In the genomic region with DNA sequence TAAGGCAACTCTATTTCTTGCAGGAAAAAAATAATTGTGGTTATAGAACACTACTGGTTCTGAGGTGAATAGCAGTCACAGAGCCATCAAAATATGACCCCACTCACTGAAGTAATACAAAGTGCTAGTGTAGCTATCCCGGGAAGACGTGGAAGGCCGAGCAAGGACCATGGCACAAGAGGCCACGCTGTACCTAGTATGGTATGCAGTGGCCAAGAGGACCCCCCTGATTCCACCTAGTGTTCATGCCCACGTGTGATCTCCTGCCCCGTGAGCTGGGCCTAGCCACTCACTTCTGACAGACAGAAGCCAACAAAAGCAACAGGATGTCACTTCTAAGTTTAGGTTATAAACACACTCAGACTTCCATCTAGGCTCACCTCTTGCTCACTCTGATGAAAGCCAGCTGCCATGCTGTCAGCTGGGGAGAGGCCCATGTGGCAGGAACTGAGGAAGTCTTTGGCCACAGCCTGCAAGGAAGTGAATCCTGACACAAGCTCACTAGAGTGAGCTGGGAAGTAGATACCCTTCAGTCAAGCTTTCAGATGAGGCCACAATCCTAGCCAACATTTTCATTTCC, we compare ENCODE assay signal across 2 cellular contexts.
TF ChIP-seq lines count a peak whose summit lies in the region.

No MANE protein-coding gene starts in this region.

TF ChIP-seq in GM23338, 12 proteins besides CTCF, POLR2A, EP300 and RAD21 (continued from another document and continues in another):
- TF ChIP-seq, protein P1, sequence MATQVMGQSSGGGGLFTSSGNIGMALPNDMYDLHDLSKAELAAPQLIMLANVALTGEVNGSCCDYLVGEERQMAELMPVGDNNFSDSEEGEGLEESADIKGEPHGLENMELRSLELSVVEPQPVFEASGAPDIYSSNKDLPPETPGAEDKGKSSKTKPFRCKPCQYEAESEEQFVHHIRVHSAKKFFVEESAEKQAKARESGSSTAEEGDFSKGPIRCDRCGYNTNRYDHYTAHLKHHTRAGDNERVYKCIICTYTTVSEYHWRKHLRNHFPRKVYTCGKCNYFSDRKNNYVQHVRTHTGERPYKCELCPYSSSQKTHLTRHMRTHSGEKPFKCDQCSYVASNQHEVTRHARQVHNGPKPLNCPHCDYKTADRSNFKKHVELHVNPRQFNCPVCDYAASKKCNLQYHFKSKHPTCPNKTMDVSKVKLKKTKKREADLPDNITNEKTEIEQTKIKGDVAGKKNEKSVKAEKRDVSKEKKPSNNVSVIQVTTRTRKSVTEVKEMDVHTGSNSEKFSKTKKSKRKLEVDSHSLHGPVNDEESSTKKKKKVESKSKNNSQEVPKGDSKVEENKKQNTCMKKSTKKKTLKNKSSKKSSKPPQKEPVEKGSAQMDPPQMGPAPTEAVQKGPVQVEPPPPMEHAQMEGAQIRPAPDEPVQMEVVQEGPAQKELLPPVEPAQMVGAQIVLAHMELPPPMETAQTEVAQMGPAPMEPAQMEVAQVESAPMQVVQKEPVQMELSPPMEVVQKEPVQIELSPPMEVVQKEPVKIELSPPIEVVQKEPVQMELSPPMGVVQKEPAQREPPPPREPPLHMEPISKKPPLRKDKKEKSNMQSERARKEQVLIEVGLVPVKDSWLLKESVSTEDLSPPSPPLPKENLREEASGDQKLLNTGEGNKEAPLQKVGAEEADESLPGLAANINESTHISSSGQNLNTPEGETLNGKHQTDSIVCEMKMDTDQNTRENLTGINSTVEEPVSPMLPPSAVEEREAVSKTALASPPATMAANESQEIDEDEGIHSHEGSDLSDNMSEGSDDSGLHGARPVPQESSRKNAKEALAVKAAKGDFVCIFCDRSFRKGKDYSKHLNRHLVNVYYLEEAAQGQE (IDR thresholded peaks at IDR 0.05; ENCODE audit: unreplicated experiment), result no peak
- TF ChIP-seq, protein P2, sequence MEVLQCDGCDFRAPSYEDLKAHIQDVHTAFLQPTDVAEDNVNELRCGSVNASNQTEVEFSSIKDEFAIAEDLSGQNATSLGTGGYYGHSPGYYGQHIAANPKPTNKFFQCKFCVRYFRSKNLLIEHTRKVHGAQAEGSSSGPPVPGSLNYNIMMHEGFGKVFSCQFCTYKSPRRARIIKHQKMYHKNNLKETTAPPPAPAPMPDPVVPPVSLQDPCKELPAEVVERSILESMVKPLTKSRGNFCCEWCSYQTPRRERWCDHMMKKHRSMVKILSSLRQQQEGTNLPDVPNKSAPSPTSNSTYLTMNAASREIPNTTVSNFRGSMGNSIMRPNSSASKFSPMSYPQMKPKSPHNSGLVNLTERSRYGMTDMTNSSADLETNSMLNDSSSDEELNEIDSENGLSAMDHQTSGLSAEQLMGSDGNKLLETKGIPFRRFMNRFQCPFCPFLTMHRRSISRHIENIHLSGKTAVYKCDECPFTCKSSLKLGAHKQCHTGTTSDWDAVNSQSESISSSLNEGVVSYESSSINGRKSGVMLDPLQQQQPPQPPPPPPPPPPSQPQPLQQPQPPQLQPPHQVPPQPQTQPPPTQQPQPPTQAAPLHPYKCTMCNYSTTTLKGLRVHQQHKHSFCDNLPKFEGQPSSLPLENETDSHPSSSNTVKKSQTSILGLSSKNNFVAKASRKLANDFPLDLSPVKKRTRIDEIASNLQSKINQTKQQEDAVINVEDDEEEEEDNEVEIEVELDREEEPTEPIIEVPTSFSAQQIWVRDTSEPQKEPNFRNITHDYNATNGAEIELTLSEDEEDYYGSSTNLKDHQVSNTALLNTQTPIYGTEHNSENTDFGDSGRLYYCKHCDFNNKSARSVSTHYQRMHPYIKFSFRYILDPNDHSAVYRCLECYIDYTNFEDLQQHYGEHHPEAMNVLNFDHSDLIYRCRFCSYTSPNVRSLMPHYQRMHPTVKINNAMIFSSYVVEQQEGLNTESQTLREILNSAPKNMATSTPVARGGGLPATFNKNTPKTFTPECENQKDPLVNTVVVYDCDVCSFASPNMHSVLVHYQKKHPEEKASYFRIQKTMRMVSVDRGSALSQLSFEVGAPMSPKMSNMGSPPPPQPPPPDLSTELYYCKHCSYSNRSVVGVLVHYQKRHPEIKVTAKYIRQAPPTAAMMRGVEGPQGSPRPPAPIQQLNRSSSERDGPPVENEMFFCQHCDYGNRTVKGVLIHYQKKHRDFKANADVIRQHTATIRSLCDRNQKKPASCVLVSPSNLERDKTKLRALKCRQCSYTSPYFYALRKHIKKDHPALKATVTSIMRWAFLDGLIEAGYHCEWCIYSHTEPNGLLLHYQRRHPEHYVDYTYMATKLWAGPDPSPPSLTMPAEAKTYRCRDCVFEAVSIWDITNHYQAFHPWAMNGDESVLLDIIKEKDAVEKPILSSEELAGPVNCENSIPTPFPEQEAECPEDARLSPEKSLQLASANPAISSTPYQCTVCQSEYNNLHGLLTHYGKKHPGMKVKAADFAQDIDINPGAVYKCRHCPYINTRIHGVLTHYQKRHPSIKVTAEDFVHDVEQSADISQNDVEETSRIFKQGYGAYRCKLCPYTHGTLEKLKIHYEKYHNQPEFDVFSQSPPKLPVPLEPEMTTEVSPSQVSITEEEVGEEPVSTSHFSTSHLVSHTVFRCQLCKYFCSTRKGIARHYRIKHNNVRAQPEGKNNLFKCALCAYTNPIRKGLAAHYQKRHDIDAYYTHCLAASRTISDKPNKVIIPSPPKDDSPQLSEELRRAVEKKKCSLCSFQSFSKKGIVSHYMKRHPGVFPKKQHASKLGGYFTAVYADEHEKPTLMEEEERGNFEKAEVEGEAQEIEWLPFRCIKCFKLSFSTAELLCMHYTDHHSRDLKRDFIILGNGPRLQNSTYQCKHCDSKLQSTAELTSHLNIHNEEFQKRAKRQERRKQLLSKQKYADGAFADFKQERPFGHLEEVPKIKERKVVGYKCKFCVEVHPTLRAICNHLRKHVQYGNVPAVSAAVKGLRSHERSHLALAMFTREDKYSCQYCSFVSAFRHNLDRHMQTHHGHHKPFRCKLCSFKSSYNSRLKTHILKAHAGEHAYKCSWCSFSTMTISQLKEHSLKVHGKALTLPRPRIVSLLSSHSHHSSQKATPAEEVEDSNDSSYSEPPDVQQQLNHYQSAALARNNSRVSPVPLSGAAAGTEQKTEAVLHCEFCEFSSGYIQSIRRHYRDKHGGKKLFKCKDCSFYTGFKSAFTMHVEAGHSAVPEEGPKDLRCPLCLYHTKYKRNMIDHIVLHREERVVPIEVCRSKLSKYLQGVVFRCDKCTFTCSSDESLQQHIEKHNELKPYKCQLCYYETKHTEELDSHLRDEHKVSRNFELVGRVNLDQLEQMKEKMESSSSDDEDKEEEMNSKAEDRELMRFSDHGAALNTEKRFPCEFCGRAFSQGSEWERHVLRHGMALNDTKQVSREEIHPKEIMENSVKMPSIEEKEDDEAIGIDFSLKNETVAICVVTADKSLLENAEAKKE (CRISPR knock-in tag; IDR thresholded peaks at IDR 0.05), result no peak
- no peak for TF ChIP-seq EZH2phosphoT487 (IDR thresholded peaks at IDR 0.05; ENCODE audit: unreplicated experiment)
- no peak for TF ChIP-seq EZH2 (IDR thresholded peaks at IDR 0.05; ENCODE audit: low read depth, unreplicated experiment)
- no peak for TF ChIP-seq POLR2AphosphoS5 (IDR thresholded peaks at IDR 0.05; ENCODE audit: low read depth)
- TF ChIP-seq CREB1 (CRISPR knock-in tag; IDR thresholded peaks at IDR 0.05; ENCODE audit: low read depth), result no peak
- no peak for TF ChIP-seq STAT1 (IDR thresholded peaks at IDR 0.05; ENCODE audit: unreplicated experiment)
- no peak for TF ChIP-seq ZNF331 (CRISPR knock-in tag; IDR thresholded peaks at IDR 0.05; ENCODE audit: low read depth)
- TF ChIP-seq, protein P3, sequence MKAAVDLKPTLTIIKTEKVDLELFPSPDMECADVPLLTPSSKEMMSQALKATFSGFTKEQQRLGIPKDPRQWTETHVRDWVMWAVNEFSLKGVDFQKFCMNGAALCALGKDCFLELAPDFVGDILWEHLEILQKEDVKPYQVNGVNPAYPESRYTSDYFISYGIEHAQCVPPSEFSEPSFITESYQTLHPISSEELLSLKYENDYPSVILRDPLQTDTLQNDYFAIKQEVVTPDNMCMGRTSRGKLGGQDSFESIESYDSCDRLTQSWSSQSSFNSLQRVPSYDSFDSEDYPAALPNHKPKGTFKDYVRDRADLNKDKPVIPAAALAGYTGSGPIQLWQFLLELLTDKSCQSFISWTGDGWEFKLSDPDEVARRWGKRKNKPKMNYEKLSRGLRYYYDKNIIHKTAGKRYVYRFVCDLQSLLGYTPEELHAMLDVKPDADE (IDR thresholded peaks at IDR 0.05), result no peak

TF ChIP-seq in SK-N-SH treated with all-trans-retinoic acid at 6 μM for 48 hours, 23 proteins besides CTCF, POLR2A, EP300 and RAD21 (continued from another document):
- TF ChIP-seq ZNF565 (CRISPR knock-in tag; conservative IDR thresholded peaks at IDR 0.05; ENCODE audit: low read depth) (no peak), ZFP30 (CRISPR knock-in tag; IDR thresholded peaks at IDR 0.05) (no peak), SNAI2 (CRISPR knock-in tag; IDR thresholded peaks at IDR 0.05) (no peak), ESRRG (CRISPR knock-in tag; IDR thresholded peaks at IDR 0.05) (no peak), TCF4 (CRISPR knock-in tag; IDR thresholded peaks at IDR 0.05; ENCODE audit: borderline replicate concordance) (no peak), RARB (CRISPR knock-in tag; IDR thresholded peaks at IDR 0.05) (no peak), ZFP3 (CRISPR knock-in tag; IDR thresholded peaks at IDR 0.05) (no peak), ZNF70 (CRISPR knock-in tag; IDR thresholded peaks at IDR 0.05) (no peak), ARNTL (CRISPR knock-in tag; IDR thresholded peaks at IDR 0.05; ENCODE audit: borderline replicate concordance, low read depth) (no peak), ZNF8 (CRISPR knock-in tag; IDR thresholded peaks at IDR 0.05) (no peak), BACH2 (CRISPR knock-in tag; IDR thresholded peaks at IDR 0.05; ENCODE audit: borderline replicate concordance) (no peak)
- TF ChIP-seq, protein P4, sequence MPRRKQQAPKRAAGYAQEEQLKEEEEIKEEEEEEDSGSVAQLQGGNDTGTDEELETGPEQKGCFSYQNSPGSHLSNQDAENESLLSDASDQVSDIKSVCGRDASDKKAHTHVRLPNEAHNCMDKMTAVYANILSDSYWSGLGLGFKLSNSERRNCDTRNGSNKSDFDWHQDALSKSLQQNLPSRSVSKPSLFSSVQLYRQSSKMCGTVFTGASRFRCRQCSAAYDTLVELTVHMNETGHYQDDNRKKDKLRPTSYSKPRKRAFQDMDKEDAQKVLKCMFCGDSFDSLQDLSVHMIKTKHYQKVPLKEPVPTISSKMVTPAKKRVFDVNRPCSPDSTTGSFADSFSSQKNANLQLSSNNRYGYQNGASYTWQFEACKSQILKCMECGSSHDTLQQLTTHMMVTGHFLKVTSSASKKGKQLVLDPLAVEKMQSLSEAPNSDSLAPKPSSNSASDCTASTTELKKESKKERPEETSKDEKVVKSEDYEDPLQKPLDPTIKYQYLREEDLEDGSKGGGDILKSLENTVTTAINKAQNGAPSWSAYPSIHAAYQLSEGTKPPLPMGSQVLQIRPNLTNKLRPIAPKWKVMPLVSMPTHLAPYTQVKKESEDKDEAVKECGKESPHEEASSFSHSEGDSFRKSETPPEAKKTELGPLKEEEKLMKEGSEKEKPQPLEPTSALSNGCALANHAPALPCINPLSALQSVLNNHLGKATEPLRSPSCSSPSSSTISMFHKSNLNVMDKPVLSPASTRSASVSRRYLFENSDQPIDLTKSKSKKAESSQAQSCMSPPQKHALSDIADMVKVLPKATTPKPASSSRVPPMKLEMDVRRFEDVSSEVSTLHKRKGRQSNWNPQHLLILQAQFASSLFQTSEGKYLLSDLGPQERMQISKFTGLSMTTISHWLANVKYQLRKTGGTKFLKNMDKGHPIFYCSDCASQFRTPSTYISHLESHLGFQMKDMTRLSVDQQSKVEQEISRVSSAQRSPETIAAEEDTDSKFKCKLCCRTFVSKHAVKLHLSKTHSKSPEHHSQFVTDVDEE (CRISPR knock-in tag; IDR thresholded peaks at IDR 0.05), result no peak
- TF ChIP-seq, protein P5, sequence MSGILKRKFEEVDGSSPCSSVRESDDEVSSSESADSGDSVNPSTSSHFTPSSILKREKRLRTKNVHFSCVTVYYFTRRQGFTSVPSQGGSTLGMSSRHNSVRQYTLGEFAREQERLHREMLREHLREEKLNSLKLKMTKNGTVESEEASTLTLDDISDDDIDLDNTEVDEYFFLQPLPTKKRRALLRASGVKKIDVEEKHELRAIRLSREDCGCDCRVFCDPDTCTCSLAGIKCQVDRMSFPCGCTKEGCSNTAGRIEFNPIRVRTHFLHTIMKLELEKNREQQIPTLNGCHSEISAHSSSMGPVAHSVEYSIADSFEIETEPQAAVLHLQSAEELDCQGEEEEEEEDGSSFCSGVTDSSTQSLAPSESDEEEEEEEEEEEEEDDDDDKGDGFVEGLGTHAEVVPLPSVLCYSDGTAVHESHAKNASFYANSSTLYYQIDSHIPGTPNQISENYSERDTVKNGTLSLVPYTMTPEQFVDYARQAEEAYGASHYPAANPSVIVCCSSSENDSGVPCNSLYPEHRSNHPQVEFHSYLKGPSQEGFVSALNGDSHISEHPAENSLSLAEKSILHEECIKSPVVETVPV (CRISPR knock-in tag; IDR thresholded peaks at IDR 0.05), result no peak
- TF ChIP-seq, protein P6, sequence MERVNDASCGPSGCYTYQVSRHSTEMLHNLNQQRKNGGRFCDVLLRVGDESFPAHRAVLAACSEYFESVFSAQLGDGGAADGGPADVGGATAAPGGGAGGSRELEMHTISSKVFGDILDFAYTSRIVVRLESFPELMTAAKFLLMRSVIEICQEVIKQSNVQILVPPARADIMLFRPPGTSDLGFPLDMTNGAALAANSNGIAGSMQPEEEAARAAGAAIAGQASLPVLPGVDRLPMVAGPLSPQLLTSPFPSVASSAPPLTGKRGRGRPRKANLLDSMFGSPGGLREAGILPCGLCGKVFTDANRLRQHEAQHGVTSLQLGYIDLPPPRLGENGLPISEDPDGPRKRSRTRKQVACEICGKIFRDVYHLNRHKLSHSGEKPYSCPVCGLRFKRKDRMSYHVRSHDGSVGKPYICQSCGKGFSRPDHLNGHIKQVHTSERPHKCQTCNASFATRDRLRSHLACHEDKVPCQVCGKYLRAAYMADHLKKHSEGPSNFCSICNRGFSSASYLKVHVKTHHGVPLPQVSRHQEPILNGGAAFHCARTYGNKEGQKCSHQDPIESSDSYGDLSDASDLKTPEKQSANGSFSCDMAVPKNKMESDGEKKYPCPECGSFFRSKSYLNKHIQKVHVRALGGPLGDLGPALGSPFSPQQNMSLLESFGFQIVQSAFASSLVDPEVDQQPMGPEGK (CRISPR knock-in tag; IDR thresholded peaks at IDR 0.05; ENCODE audit: borderline replicate concordance), result no peak
